1 cellular context compared by ENCODE assay signal in the genomic region with DNA sequence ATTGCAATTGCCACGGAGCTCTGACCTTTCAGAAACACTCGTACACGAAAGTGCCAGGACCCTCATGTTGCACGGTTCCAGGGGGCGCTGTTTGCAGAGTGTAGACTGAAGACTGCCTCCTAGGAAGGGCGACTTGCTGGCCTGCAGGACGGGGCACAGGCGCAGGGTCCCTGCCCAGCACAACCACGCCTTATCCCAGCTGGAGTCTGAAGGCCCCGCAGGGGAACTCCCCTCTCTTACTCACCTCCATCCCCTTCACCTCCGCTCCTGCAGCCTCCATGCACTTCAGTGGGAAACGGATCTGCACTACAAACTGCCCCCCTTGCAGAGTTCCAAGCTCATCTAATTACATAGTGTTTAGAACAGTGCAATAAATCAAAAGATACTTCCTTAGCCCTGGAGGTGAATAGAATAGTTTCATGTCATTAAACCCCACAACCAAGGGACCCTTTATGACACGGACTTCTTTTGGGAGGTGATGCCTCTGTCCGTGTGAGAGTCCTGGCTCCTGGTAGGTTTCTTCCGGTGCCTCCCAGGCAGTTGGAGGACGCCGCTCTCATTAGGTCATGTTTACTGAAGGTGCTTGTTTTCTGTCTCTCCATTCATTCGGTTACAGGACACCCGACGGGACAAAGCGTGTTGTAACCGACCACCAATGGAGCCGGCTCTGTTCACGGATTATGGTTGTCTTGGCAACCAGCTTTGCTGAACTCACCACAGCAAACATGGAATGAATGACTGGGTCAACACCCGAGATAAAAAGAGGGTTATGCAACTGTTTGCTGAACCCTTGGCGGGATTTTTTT.
TF ChIP-seq lines count a peak whose summit lies in the region.

No MANE protein-coding gene starts in this region.

TF ChIP-seq in HepG2, 621 proteins besides CTCF, POLR2A, EP300 and RAD21 (continued from another document and continues in another):
- TF ChIP-seq, protein P1, sequence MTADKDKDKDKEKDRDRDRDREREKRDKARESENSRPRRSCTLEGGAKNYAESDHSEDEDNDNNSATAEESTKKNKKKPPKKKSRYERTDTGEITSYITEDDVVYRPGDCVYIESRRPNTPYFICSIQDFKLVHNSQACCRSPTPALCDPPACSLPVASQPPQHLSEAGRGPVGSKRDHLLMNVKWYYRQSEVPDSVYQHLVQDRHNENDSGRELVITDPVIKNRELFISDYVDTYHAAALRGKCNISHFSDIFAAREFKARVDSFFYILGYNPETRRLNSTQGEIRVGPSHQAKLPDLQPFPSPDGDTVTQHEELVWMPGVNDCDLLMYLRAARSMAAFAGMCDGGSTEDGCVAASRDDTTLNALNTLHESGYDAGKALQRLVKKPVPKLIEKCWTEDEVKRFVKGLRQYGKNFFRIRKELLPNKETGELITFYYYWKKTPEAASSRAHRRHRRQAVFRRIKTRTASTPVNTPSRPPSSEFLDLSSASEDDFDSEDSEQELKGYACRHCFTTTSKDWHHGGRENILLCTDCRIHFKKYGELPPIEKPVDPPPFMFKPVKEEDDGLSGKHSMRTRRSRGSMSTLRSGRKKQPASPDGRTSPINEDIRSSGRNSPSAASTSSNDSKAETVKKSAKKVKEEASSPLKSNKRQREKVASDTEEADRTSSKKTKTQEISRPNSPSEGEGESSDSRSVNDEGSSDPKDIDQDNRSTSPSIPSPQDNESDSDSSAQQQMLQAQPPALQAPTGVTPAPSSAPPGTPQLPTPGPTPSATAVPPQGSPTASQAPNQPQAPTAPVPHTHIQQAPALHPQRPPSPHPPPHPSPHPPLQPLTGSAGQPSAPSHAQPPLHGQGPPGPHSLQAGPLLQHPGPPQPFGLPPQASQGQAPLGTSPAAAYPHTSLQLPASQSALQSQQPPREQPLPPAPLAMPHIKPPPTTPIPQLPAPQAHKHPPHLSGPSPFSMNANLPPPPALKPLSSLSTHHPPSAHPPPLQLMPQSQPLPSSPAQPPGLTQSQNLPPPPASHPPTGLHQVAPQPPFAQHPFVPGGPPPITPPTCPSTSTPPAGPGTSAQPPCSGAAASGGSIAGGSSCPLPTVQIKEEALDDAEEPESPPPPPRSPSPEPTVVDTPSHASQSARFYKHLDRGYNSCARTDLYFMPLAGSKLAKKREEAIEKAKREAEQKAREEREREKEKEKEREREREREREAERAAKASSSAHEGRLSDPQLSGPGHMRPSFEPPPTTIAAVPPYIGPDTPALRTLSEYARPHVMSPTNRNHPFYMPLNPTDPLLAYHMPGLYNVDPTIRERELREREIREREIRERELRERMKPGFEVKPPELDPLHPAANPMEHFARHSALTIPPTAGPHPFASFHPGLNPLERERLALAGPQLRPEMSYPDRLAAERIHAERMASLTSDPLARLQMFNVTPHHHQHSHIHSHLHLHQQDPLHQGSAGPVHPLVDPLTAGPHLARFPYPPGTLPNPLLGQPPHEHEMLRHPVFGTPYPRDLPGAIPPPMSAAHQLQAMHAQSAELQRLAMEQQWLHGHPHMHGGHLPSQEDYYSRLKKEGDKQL (CRISPR knock-in tag; IDR thresholded peaks at IDR 0.05; ENCODE audit: low read depth) = peak; percentile 92; the same call in 1 of the 2 replicates
- TF ChIP-seq GLI4 (CRISPR knock-in tag; IDR thresholded peaks at IDR 0.05; ENCODE audit: borderline replicate concordance) (peak; percentile 77; the same call in 1 of the 2 replicates), ZBTB7B (CRISPR knock-in tag; IDR thresholded peaks at IDR 0.05) (peak; percentile 48; the same call in 1 of the 2 replicates), SAFB2 (CRISPR knock-in tag; IDR thresholded peaks at IDR 0.05; ENCODE audit: borderline replicate concordance, low read depth) (no peak), POGZ (CRISPR knock-in tag; IDR thresholded peaks at IDR 0.05) (peak; percentile 73), TCF7L2 (IDR thresholded peaks at IDR 0.05; ENCODE audit: low read depth, low read length) (no peak; the same call in 1 of the 2 replicates), RARG (CRISPR knock-in tag; IDR thresholded peaks at IDR 0.05; ENCODE audit: low read depth) (no peak), MEIS2 (CRISPR knock-in tag; IDR thresholded peaks at IDR 0.05) (peak; percentile 67), ZNF230 (CRISPR knock-in tag; IDR thresholded peaks at IDR 0.05) (no peak), ETV5 (CRISPR knock-in tag; IDR thresholded peaks at IDR 0.05; ENCODE audit: borderline replicate concordance) (peak; percentile 96), ZSCAN9 (CRISPR knock-in tag; IDR thresholded peaks at IDR 0.05; ENCODE audit: borderline replicate concordance) (peak; percentile 91), SSRP1 (CRISPR knock-in tag; IDR thresholded peaks at IDR 0.05) (peak; percentile 83; the same call in 1 of the 2 replicates), SALL2 (CRISPR knock-in tag; IDR thresholded peaks at IDR 0.05) (no peak; the same call in 1 of the 2 replicates), NFYB (CRISPR knock-in tag; IDR thresholded peaks at IDR 0.05) (no peak; the same call in 1 of the 2 replicates), NFE2 (CRISPR knock-in tag; IDR thresholded peaks at IDR 0.05) (no peak; the same call in 1 of the 2 replicates), PHB2 (IDR thresholded peaks at IDR 0.05; ENCODE audit: partially characterized antibody) (no peak), ZSCAN31 (CRISPR knock-in tag; IDR thresholded peaks at IDR 0.05; ENCODE audit: low read depth) (no peak; the same call in 1 of the 2 replicates), SNAPC2 (CRISPR knock-in tag; IDR thresholded peaks at IDR 0.05) (no peak), ZNF547 (CRISPR knock-in tag; IDR thresholded peaks at IDR 0.05) (peak; percentile 83; the same call in 1 of the 2 replicates), ZNF451 (CRISPR knock-in tag; IDR thresholded peaks at IDR 0.05) (no peak; the same call in 1 of the 2 replicates), ZNF501 (CRISPR knock-in tag; IDR thresholded peaks at IDR 0.05) (peak; percentile 62), MBD4 (IDR thresholded peaks at IDR 0.05; ENCODE audit: borderline replicate concordance, low read length) (peak; percentile 71), SP4 (CRISPR knock-in tag; IDR thresholded peaks at IDR 0.05) (no peak)
- TF ChIP-seq, protein P2, sequence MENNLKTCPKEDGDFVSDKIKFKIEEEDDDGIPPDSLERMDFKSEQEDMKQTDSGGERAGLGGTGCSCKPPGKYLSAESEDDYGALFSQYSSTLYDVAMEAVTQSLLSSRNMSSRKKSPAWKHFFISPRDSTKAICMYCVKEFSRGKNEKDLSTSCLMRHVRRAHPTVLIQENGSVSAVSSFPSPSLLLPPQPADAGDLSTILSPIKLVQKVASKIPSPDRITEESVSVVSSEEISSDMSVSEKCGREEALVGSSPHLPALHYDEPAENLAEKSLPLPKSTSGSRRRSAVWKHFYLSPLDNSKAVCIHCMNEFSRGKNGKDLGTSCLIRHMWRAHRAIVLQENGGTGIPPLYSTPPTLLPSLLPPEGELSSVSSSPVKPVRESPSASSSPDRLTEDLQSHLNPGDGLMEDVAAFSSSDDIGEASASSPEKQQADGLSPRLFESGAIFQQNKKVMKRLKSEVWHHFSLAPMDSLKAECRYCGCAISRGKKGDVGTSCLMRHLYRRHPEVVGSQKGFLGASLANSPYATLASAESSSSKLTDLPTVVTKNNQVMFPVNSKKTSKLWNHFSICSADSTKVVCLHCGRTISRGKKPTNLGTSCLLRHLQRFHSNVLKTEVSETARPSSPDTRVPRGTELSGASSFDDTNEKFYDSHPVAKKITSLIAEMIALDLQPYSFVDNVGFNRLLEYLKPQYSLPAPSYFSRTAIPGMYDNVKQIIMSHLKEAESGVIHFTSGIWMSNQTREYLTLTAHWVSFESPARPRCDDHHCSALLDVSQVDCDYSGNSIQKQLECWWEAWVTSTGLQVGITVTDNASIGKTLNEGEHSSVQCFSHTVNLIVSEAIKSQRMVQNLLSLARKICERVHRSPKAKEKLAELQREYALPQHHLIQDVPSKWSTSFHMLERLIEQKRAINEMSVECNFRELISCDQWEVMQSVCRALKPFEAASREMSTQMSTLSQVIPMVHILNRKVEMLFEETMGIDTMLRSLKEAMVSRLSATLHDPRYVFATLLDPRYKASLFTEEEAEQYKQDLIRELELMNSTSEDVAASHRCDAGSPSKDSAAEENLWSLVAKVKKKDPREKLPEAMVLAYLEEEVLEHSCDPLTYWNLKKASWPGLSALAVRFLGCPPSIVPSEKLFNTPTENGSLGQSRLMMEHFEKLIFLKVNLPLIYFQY (CRISPR knock-in tag; IDR thresholded peaks at IDR 0.05; ENCODE audit: borderline replicate concordance) = peak; percentile 65; the same call in 1 of the 2 replicates
- TF ChIP-seq, protein P3, sequence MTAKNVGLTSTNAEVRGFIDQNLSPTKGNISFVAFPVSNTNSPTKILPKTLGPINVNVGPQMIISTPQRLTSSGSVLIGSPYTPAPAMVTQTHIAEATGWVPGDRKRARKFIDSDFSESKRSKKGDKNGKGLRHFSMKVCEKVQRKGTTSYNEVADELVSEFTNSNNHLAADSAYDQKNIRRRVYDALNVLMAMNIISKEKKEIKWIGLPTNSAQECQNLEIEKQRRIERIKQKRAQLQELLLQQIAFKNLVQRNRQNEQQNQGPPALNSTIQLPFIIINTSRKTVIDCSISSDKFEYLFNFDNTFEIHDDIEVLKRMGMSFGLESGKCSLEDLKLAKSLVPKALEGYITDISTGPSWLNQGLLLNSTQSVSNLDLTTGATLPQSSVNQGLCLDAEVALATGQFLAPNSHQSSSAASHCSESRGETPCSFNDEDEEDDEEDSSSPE (CRISPR knock-in tag; IDR thresholded peaks at IDR 0.05) = peak; percentile 94
- TF ChIP-seq, protein P4, sequence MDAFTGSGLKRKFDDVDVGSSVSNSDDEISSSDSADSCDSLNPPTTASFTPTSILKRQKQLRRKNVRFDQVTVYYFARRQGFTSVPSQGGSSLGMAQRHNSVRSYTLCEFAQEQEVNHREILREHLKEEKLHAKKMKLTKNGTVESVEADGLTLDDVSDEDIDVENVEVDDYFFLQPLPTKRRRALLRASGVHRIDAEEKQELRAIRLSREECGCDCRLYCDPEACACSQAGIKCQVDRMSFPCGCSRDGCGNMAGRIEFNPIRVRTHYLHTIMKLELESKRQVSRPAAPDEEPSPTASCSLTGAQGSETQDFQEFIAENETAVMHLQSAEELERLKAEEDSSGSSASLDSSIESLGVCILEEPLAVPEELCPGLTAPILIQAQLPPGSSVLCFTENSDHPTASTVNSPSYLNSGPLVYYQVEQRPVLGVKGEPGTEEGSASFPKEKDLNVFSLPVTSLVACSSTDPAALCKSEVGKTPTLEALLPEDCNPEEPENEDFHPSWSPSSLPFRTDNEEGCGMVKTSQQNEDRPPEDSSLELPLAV (CRISPR knock-in tag; conservative IDR thresholded peaks at IDR 0.05; ENCODE audit: low read depth) = no peak
- TF ChIP-seq, protein P5, sequence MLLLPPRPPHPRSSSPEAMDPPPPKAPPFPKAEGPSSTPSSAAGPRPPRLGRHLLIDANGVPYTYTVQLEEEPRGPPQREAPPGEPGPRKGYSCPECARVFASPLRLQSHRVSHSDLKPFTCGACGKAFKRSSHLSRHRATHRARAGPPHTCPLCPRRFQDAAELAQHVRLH (CRISPR knock-in tag; IDR thresholded peaks at IDR 0.05; ENCODE audit: borderline replicate concordance, low read depth) = no peak; the same call in 1 of the 2 replicates
- TF ChIP-seq, protein P6, sequence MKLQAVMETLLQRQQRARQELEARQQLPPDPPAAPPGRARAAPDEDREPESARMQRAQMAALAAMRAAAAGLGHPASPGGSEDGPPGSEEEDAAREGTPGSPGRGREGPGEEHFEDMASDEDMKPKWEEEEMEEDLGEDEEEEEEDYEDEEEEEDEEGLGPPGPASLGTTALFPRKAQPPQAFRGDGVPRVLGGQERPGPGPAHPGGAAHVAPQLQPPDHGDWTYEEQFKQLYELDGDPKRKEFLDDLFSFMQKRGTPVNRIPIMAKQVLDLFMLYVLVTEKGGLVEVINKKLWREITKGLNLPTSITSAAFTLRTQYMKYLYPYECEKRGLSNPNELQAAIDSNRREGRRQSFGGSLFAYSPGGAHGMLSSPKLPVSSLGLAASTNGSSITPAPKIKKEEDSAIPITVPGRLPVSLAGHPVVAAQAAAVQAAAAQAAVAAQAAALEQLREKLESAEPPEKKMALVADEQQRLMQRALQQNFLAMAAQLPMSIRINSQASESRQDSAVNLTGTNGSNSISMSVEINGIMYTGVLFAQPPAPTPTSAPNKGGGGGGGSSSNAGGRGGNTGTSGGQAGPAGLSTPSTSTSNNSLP (IDR thresholded peaks at IDR 0.05; ENCODE audit: low read depth, low read length) = peak; percentile 94
- TF ChIP-seq, protein P7, sequence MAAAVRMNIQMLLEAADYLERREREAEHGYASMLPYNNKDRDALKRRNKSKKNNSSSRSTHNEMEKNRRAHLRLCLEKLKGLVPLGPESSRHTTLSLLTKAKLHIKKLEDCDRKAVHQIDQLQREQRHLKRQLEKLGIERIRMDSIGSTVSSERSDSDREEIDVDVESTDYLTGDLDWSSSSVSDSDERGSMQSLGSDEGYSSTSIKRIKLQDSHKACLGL (CRISPR knock-in tag; IDR thresholded peaks at IDR 0.05) = peak; percentile 25; the same call in 1 of the 2 replicates
- TF ChIP-seq, protein P8, sequence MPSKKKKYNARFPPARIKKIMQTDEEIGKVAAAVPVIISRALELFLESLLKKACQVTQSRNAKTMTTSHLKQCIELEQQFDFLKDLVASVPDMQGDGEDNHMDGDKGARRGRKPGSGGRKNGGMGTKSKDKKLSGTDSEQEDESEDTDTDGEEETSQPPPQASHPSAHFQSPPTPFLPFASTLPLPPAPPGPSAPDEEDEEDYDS (CRISPR knock-in tag; IDR thresholded peaks at IDR 0.05) = peak; percentile 71
- TF ChIP-seq, protein P9, sequence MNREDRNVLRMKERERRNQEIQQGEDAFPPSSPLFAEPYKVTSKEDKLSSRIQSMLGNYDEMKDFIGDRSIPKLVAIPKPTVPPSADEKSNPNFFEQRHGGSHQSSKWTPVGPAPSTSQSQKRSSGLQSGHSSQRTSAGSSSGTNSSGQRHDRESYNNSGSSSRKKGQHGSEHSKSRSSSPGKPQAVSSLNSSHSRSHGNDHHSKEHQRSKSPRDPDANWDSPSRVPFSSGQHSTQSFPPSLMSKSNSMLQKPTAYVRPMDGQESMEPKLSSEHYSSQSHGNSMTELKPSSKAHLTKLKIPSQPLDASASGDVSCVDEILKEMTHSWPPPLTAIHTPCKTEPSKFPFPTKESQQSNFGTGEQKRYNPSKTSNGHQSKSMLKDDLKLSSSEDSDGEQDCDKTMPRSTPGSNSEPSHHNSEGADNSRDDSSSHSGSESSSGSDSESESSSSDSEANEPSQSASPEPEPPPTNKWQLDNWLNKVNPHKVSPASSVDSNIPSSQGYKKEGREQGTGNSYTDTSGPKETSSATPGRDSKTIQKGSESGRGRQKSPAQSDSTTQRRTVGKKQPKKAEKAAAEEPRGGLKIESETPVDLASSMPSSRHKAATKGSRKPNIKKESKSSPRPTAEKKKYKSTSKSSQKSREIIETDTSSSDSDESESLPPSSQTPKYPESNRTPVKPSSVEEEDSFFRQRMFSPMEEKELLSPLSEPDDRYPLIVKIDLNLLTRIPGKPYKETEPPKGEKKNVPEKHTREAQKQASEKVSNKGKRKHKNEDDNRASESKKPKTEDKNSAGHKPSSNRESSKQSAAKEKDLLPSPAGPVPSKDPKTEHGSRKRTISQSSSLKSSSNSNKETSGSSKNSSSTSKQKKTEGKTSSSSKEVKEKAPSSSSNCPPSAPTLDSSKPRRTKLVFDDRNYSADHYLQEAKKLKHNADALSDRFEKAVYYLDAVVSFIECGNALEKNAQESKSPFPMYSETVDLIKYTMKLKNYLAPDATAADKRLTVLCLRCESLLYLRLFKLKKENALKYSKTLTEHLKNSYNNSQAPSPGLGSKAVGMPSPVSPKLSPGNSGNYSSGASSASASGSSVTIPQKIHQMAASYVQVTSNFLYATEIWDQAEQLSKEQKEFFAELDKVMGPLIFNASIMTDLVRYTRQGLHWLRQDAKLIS (CRISPR knock-in tag; IDR thresholded peaks at IDR 0.05) = 0 out of 2 replicates have a peak, but pooled peaks have one; percentile 59
